ENCODE assay signal across 8 cellular contexts in the genomic region with DNA sequence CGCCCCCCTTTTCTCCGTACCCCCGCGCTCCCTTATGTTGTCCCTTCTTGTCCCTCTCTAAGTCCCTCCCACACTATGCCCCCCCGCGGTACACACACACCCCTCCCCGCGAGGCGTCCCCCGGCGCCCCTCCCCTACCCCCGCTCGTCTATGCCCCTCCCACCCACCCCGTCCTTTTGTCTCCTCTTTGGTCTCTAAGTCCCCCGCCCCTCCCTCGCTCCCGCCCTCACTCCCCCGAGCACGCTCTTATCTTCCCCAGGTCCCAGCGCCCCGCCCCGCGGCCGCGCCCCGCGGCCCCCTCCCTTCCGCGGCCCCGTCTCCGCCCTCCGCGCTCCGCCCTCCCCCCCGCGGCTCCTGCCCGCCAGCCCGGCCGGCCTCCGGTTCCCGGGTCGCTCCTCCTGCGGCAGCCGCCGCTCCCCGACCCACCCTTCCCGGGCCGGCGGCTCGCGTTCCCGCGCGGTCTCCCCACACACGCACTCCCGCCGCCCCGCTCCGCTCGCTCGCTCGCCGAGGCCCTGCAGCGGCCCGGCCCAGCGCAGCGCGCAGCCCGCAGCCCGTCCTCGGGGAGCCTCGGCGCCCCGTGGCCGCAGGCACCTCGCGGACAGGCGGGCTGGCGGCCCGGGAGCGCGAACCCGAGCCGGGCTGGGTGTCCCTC. TPM values are rescaled to one million over a fixed set of nuclear protein-coding genes. Genes with fewer than 3 reads are reported as not detected.
DNase-seq lines count a peak whose midpoint lies in the region; ATAC-seq and TF ChIP-seq lines count a peak whose summit lies in the region.

No MANE protein-coding gene starts in this region.

- H3K36me3 ChIP-seq in Loucy (ENCODE audit: insufficient read depth, low read length) (peaks cover under 1% of the 10 kb centered on the region; the same call in 1 of the 2 replicates), heart left ventricle (peaks cover 0 to 14% (median 6%) of the 10 kb centered on the region in 9 donors), trophoblast cell (ENCODE audit: control insufficient read depth in 1 of 2, insufficient read depth in 2 of 2, low read length in 2 of 2) (peaks cover 10 to 12% of the 10 kb centered on the region in 2 experiments)

- H3K4me2 ChIP-seq in Loucy (ENCODE audit: low read depth, low read length, poor library complexity, severe bottlenecking) (peak overlapping the region; percentile 69), trophoblast cell (ENCODE audit: low read length) (peak overlapping the region; percentile 89)

- H4K91ac ChIP-seq in trophoblast cell (ENCODE audit: low read depth, low read length) = peak overlapping the region; percentile 94

- peak overlapping the region; percentile 72 for H3K4me3 Mint-ChIP-seq in activated naive CD8-positive, alpha-beta T cell treated with anti-CD3 and anti-CD28 coated beads, Interleukin-2, amount 50 U/mL, for 24 hours
- H3K4me3 Mint-ChIP-seq in type B pancreatic cell = peak overlapping the region; percentile 94

- peak overlapping the region; percentile 79 for H4K8ac ChIP-seq in trophoblast cell (ENCODE audit: low read depth, low read length)

- no peaks in the 10 kb centered on the region for H3K9me2 ChIP-seq in Loucy (replicated peaks; ENCODE audit: low read depth, low read length)

- no peaks in the 10 kb centered on the region for H4K20me1 ChIP-seq in Loucy (ENCODE audit: insufficient read depth, low read length, poor library complexity, severe bottlenecking)

- H4K12ac ChIP-seq in trophoblast cell (ENCODE audit: low read depth, low read length) = peak overlapping the region; percentile 76

- ATAC-seq in GM21529 (IDR thresholded peaks at IDR 0.05; ENCODE audit: unreplicated experiment) (peak; percentile 46), heart left ventricle (peak; percentile 84 to 92 (median 86))
- ATAC-seq in activated naive CD8-positive, alpha-beta T cell treated with anti-CD3 and anti-CD28 coated beads, Interleukin-2, amount 50 U/mL, for 24 hours = peak; percentile 68

- 1 to 40% (median 16%) methylated on average over 22 to 80 of the region's 84 CpGs for WGBS in heart left ventricle, 4 donors
- no CpG with 5 or more reads among the region's 84 CpGs for WGBS in trophoblast cell (ENCODE audit: extremely low coverage, insufficient coverage, insufficient read length)

- no peak for TF ChIP-seq CTCF in Loucy (conservative IDR thresholded peaks at IDR 0.05; ENCODE audit: low read length)
- no peak for TF ChIP-seq CTCF in heart left ventricle (IDR thresholded peaks at IDR 0.05)
- no peak for TF ChIP-seq CTCF in type B pancreatic cell (conservative IDR thresholded peaks at IDR 0.05)

- peaks cover 6% of the 10 kb centered on the region for H3K27me3 Mint-ChIP-seq in activated naive CD8-positive, alpha-beta T cell treated with anti-CD3 and anti-CD28 coated beads, Interleukin-2, amount 50 U/mL, for 24 hours
- peaks cover 33% of the 10 kb centered on the region for H3K27me3 Mint-ChIP-seq in type B pancreatic cell

- H3K27ac ChIP-seq in heart left ventricle (peak overlapping the region; percentile 87 to 99 (median 92)), trophoblast cell (ENCODE audit: low read depth, low read length) (peak overlapping the region; percentile 83)

- H3K9me3 Mint-ChIP-seq in activated naive CD8-positive, alpha-beta T cell treated with anti-CD3 and anti-CD28 coated beads, Interleukin-2, amount 50 U/mL, for 24 hours = no peaks in the 10 kb centered on the region
- no peaks in the 10 kb centered on the region for H3K9me3 Mint-ChIP-seq in type B pancreatic cell

- H2AFZ ChIP-seq in Loucy (ENCODE audit: low read length) (peak overlapping the region; percentile 84; the same call in 1 of the 2 replicates), trophoblast cell (ENCODE audit: insufficient read depth, low read length, poor library complexity) (peak overlapping the region; percentile 75)

- H3K4me1 ChIP-seq in Loucy (ENCODE audit: insufficient read depth, low read length, poor library complexity, severe bottlenecking) (no peaks in the 10 kb centered on the region), heart left ventricle (peaks cover 0 to 5% (median 0%) of the 10 kb centered on the region in 12 donors), trophoblast cell (ENCODE audit: control insufficient read depth in 1 of 2, insufficient read depth in 2 of 2, low read length in 2 of 2) (peaks cover 0 to 2% of the 10 kb centered on the region in 2 experiments)

- peak overlapping the region; percentile 93 for H3K14ac ChIP-seq in trophoblast cell (ENCODE audit: low read length)

- DNase-seq in COR-L47 (lab: John Stamatoyannopoulos, UW) (peak; percentile 61), SW480 (ENCODE audit: low spot score) (peak; percentile 85), heart left ventricle (peak; percentile 91 to 95 (median 93)), trophoblast cell (peak; percentile 37 to 63), type B pancreatic cell (ENCODE audit: extremely low spot score, unreplicated experiment) (peak; percentile 83)
- peak; percentile 69 for DNase-seq in activated naive CD8-positive, alpha-beta T cell treated with anti-CD3 and anti-CD28 coated beads, Interleukin-2, amount 50 U/mL, for 24 hours

- no peak overlapping the region for H3K27ac Mint-ChIP-seq in activated naive CD8-positive, alpha-beta T cell treated with anti-CD3 and anti-CD28 coated beads, Interleukin-2, amount 50 U/mL, for 24 hours
- H3K27ac Mint-ChIP-seq in type B pancreatic cell = peak overlapping the region; percentile 97

- peaks cover 7% of the 10 kb centered on the region for H3K36me3 Mint-ChIP-seq in activated naive CD8-positive, alpha-beta T cell treated with anti-CD3 and anti-CD28 coated beads, Interleukin-2, amount 50 U/mL, for 24 hours (ENCODE audit: low read depth)
- H3K36me3 Mint-ChIP-seq in type B pancreatic cell = no peaks in the 10 kb centered on the region

- H3F3A ChIP-seq in Loucy (ENCODE audit: low read depth) = no peaks in the 10 kb centered on the region

- peaks cover 14% of the 10 kb centered on the region for H3K79me1 ChIP-seq in trophoblast cell (ENCODE audit: low read length)

- H3K79me2 ChIP-seq in Loucy (ENCODE audit: insufficient read depth, low read length) (no peaks in the 10 kb centered on the region), trophoblast cell (ENCODE audit: control insufficient read depth, insufficient read depth, low read length, poor library complexity) (peaks cover 6% of the 10 kb centered on the region)

- H2BK120ac ChIP-seq in trophoblast cell (ENCODE audit: insufficient read depth, low read length, poor library complexity) = peak overlapping the region; percentile 81

- H3K4me3 ChIP-seq in Loucy (ENCODE audit: low read length, poor library complexity, severe bottlenecking) (peak overlapping the region; percentile 86), heart left ventricle (peak overlapping the region; percentile 37 to 81 (median 62)), trophoblast cell (ENCODE audit: low read depth, low read length) (peak overlapping the region; percentile 70)

- H3K27me3 ChIP-seq in Loucy (ENCODE audit: insufficient read depth, low read length, poor library complexity, severe bottlenecking) (no peaks in the 10 kb centered on the region), heart left ventricle (no peaks in the 10 kb centered on the region), trophoblast cell (ENCODE audit: insufficient read depth, low read length) (peaks cover 16% of the 10 kb centered on the region)

- peak overlapping the region; percentile 72 for H2BK5ac ChIP-seq in trophoblast cell (ENCODE audit: low read depth, low read length, poor library complexity)

- H3K9ac ChIP-seq in Loucy (ENCODE audit: low read depth, low read length, poor library complexity, severe bottlenecking) (peak overlapping the region; percentile 89), trophoblast cell (ENCODE audit: low read length) (no peak overlapping the region)

- no peak for TF ChIP-seq POLR2A in heart left ventricle (IDR thresholded peaks at IDR 0.05)

- intact Hi-C loops in heart left ventricle (cut with DNase I) = loop anchor here in 8 of 10 donors (1.0 to 10.0 kb wide), 8 partner anchors 25 to 327 kb away; a partner anchor contains a TSS

- peak overlapping the region; percentile 43 for H3K4ac ChIP-seq in trophoblast cell (ENCODE audit: low read depth, low read length)

- H3K18ac ChIP-seq in trophoblast cell (ENCODE audit: low read length) = peak overlapping the region; percentile 93

- peaks cover 7% of the 10 kb centered on the region for H3K4me1 Mint-ChIP-seq in activated naive CD8-positive, alpha-beta T cell treated with anti-CD3 and anti-CD28 coated beads, Interleukin-2, amount 50 U/mL, for 24 hours
- H3K4me1 Mint-ChIP-seq in type B pancreatic cell (ENCODE audit: unreplicated experiment) = no peaks in the 10 kb centered on the region

- peak overlapping the region; percentile 64 for H2BK12ac ChIP-seq in trophoblast cell (ENCODE audit: low read length)

- H2AK5ac ChIP-seq in trophoblast cell (ENCODE audit: low read length) = no peak overlapping the region

- H3K9me3 ChIP-seq in Loucy (ENCODE audit: insufficient read depth, low read depth, low read length) (no peaks in the 10 kb centered on the region), heart left ventricle (no peaks in the 10 kb centered on the region), trophoblast cell (ENCODE audit: insufficient read depth, low read depth, low read length) (no peaks in the 10 kb centered on the region)

- H3K23ac ChIP-seq in trophoblast cell (ENCODE audit: low read length) = no peak overlapping the region

RNA-seq across cellular contexts. Expression of a gene that starts 26.3 kb away (rescaled TPM):
- total RNA-seq in heart left ventricle = 10 to 100 TPM in 3 of 9 donors, 1 to 10 TPM in 6; 7.3 to 10.6 (median 9.0) TPM
- polyA plus RNA-seq in heart left ventricle = 10 to 100 TPM in 1 of 2 donors, 1 to 10 TPM in 1; 5.6 to 14.0 TPM
- polyA plus RNA-seq in trophoblast cell (2013) = 16.0 and 16.8 TPM in 2 replicates
- 21.9 and 22.4 TPM in 2 replicates for total RNA-seq in type B pancreatic cell (ENCODE audit: low replicate concordance)

RNA-seq across cellular contexts. Expression of a gene that starts 50.2 kb away (rescaled TPM):
- total RNA-seq in heart left ventricle (10 to 100 TPM in 2 of 9 donors, 1 to 10 TPM in 7; 5.3 to 11.0 (median 9.0) TPM), type B pancreatic cell (ENCODE audit: low replicate concordance) (20.9 and 24.0 TPM in 2 replicates)
- 1 to 10 TPM; 3.3 to 7.5 TPM for polyA plus RNA-seq in heart left ventricle
- polyA plus RNA-seq in trophoblast cell (2013) = 26.2 and 26.3 TPM in 2 replicates

Comparison
In these comparisons a context has a peak if more than half of its experiments do, and no peak if none do; other contexts are left out.
1. Peak in every context shown above with its lines: DNase-seq, ATAC-seq, H3K4me3 ChIP-seq and H3K27ac ChIP-seq.